28 cellular contexts compared by ENCODE assay signal in genomic region chr5:29148073-29148472, GRCh38.
"Had no signal": no experiment of that assay in that cellular context is flagged by ENCODE, and none has a peak within 500 bp of the region (broad histone marks: within the 10 kb centered on the region; RNA-seq: fewer than 3 reads in every experiment).

No MANE protein-coding gene starts in this region.

- H3K27ac Mint-ChIP-seq: natural killer cell; nephron; neural progenitor cell; progenitor cell of endocrine pancreas; stimulated activated effector memory CD8-positive, alpha-beta T cell treated with anti-CD3 and anti-CD28 coated beads, Interleukin-12 subunit alpha, Interleukin-12 subunit beta, amount 100 ng/mL, for 72 hours; stimulated activated naive B cell treated with anti-CD40 and anti-IgM and Interleukin-4, amounts not matched to agents 10 μg/mL and 1 μg/mL and 100 μg/mL, for 72 hours; stimulated activated naive CD8-positive, alpha-beta T cell treated with anti-CD3 and anti-CD28 coated beads, Interleukin-15, Interleukin-2, amounts not matched to agents 100 ng/mL and 50 ng/mL, for 24 hours had no signal

- H3K79me2 ChIP-seq: parathyroid adenoma had no signal

- FAIRE-seq: small intestine had no signal

- H3K27me3 Mint-ChIP-seq: progenitor cell of endocrine pancreas; stimulated activated naive B cell treated with anti-CD40 and anti-IgM and Interleukin-4, amounts not matched to agents 10 μg/mL and 1 μg/mL and 100 μg/mL, for 72 hours; stimulated activated naive CD8-positive, alpha-beta T cell treated with anti-CD3 and anti-CD28 coated beads, Interleukin-15, Interleukin-2, amounts not matched to agents 100 ng/mL and 50 ng/mL, for 24 hours had no signal

- H3K4me1 ChIP-seq: parathyroid adenoma, psoas muscle, right lobe of liver, stomach, thyroid gland, tibial nerve, upper lobe of left lung, vagina had no signal

- H3K9me3 Mint-ChIP-seq: nephron had no signal

- H3K9me3 ChIP-seq: ovary, psoas muscle, right lobe of liver, sigmoid colon, stomach, thoracic aorta, thyroid gland, tibial nerve, upper lobe of left lung, vagina had no signal

- H3K36me3 Mint-ChIP-seq: natural killer cell; neural progenitor cell; stimulated activated effector memory CD8-positive, alpha-beta T cell treated with anti-CD3 and anti-CD28 coated beads, Interleukin-12 subunit alpha, Interleukin-12 subunit beta, amount 100 ng/mL, for 72 hours; stimulated activated naive B cell treated with anti-CD40 and anti-IgM and Interleukin-4, amounts not matched to agents 10 μg/mL and 1 μg/mL and 100 μg/mL, for 72 hours had no signal

- H3K4me3 ChIP-seq: neural progenitor cell, ovary, psoas muscle, right lobe of liver, sigmoid colon, stomach, thoracic aorta, thyroid gland, tibial nerve, upper lobe of left lung, vagina had no signal

- H3K36me3 ChIP-seq: neural progenitor cell, ovary, right lobe of liver, sigmoid colon, stomach, thoracic aorta, thyroid gland, tibial nerve, upper lobe of left lung, vagina had no signal

- H3K27ac ChIP-seq: neural progenitor cell, ovary, parathyroid adenoma, psoas muscle, right lobe of liver, sigmoid colon, stomach, thoracic aorta, thyroid gland, tibial nerve, upper lobe of left lung, vagina had no signal

- H3K27me3 ChIP-seq: neural progenitor cell, ovary, right lobe of liver, sigmoid colon, stomach, thyroid gland, tibial nerve, upper lobe of left lung, vagina had no signal

- DNase-seq: natural killer cell; occipital lobe; ovary; posterior cingulate gyrus; psoas muscle; right lobe of liver; sigmoid colon; small intestine; stimulated activated CD4-positive, alpha-beta T cell treated with anti-CD3 and anti-CD28 coated beads, Interleukin-15, amount 100 ng/mL, for 24 hours; stimulated activated CD4-positive, alpha-beta T cell treated with anti-CD3 and anti-CD28 coated beads, Interleukin-2, amount 100 ng/mL, for 24 hours; stimulated activated CD4-positive, alpha-beta T cell treated with anti-CD3 and anti-CD28 coated beads, Interleukin-2, amount 100 ng/mL, for 48 hours; stimulated activated CD4-positive, alpha-beta T cell treated with anti-CD3 and anti-CD28 coated beads, Interleukin-4, amount 100 ng/mL, for 24 hours; stimulated activated naive B cell treated with anti-CD40 and anti-IgM and Interleukin-4, amounts not matched to agents 10 μg/mL and 1 μg/mL and 100 μg/mL, for 72 hours; stimulated activated naive CD4-positive, alpha-beta T cell treated with Interleukin-2 at 50 U/mL for 16 hours; stomach; thyroid gland; trophoblast cell; upper lobe of left lung had no signal

- ATAC-seq: natural killer cell; psoas muscle; right cardiac atrium; right lobe of liver; stimulated activated effector memory CD8-positive, alpha-beta T cell treated with anti-CD3 and anti-CD28 coated beads, Interleukin-12 subunit alpha, Interleukin-12 subunit beta, amount 100 ng/mL, for 72 hours; stimulated activated naive B cell treated with anti-CD40 and anti-IgM and Interleukin-4, amounts not matched to agents 10 μg/mL and 1 μg/mL and 100 μg/mL, for 72 hours had no signal

- H3K4me2 ChIP-seq: neural progenitor cell had no signal

- H3K4me1 Mint-ChIP-seq: natural killer cell; nephron; stimulated activated effector memory CD8-positive, alpha-beta T cell treated with anti-CD3 and anti-CD28 coated beads, Interleukin-12 subunit alpha, Interleukin-12 subunit beta, amount 100 ng/mL, for 72 hours; stimulated activated naive B cell treated with anti-CD40 and anti-IgM and Interleukin-4, amounts not matched to agents 10 μg/mL and 1 μg/mL and 100 μg/mL, for 72 hours had no signal

- H3K4me3 Mint-ChIP-seq: natural killer cell; nephron; neural progenitor cell; stimulated activated effector memory CD8-positive, alpha-beta T cell treated with anti-CD3 and anti-CD28 coated beads, Interleukin-12 subunit alpha, Interleukin-12 subunit beta, amount 100 ng/mL, for 72 hours; stimulated activated naive B cell treated with anti-CD40 and anti-IgM and Interleukin-4, amounts not matched to agents 10 μg/mL and 1 μg/mL and 100 μg/mL, for 72 hours; stimulated activated naive CD8-positive, alpha-beta T cell treated with anti-CD3 and anti-CD28 coated beads, Interleukin-15, Interleukin-2, amounts not matched to agents 100 ng/mL and 50 ng/mL, for 24 hours had no signal

- H2AFZ ChIP-seq: parathyroid adenoma had no signal

- H3K9ac ChIP-seq: neural progenitor cell, parathyroid adenoma had no signal
